In genomic region chrX:7083468-7084396, GRCh38 we compare ENCODE assay signal across 8 cellular contexts.
DNase-seq lines count a peak whose midpoint lies in the region; ATAC-seq, FAIRE-seq and TF ChIP-seq lines count a peak whose summit lies in the region.

No MANE protein-coding gene starts in this region.

- peak overlapping the region; percentile 80 to 98 (median 95) for H3K27ac Mint-ChIP-seq in IgD-negative memory B cell

- H3K27ac ChIP-seq in DOHH2 (ENCODE audit: low read depth, low read length) (peak overlapping the region; percentile 83), coronary artery (no peak overlapping the region), kidney (ENCODE audit: low read depth in 2 of 2, low read length in 2 of 2) (no peak overlapping the region)

- TF ChIP-seq CTCF in DOHH2 (IDR thresholded peaks at IDR 0.05; ENCODE audit: low read depth, low read length, poor library complexity, severe bottlenecking) (no peak), coronary artery (IDR thresholded peaks at IDR 0.05) (no peak), kidney (IDR thresholded peaks at IDR 0.05; ENCODE audit: borderline replicate concordance, extremely low read depth, insufficient read depth) (no peak)

- H3K4me3 Mint-ChIP-seq in IgD-negative memory B cell, result peak overlapping the region; percentile 46 to 92 (median 83)

- peaks cover 4% of the 10 kb centered on the region for H3K36me3 Mint-ChIP-seq in IgD-negative memory B cell

- intact Hi-C loops in kidney (cut with DNase I), result no loop called here

- H3K9me3 ChIP-seq in DOHH2 (ENCODE audit: control insufficient read depth, insufficient read depth, low read length) (no peaks in the 10 kb centered on the region), kidney (ENCODE audit: control insufficient read depth in 1 of 2, low read length in 2 of 2) (no peaks in the 10 kb centered on the region)

- H3K36me3 ChIP-seq in DOHH2 (ENCODE audit: control insufficient read depth, low read length), result peaks cover 23% of the 10 kb centered on the region
- H3K36me3 ChIP-seq in kidney (ENCODE audit: control insufficient read depth in 1 of 2, insufficient read depth in 2 of 2, low read length in 2 of 2), result no peaks in the 10 kb centered on the region

- H3K4me2 ChIP-seq in DOHH2 (ENCODE audit: low read length), result peak overlapping the region; percentile 74

- no peaks in the 10 kb centered on the region for H4K20me1 ChIP-seq in DOHH2 (ENCODE audit: control insufficient read depth, insufficient read depth, low read depth, low read length)

- H3K9me3 Mint-ChIP-seq in IgD-negative memory B cell, result no peaks in the 10 kb centered on the region

- peak; percentile 19 for DNase-seq in activated CD4-positive, alpha-beta T cell treated with anti-CD3 and anti-CD28 coated beads for 1 hour
- DNase-seq in effector CD4-positive, alpha-beta T cell, result peak; percentile 42
- peak; percentile 9 to 29 for DNase-seq in stimulated activated CD4-positive, alpha-beta T cell treated with anti-CD3 and anti-CD28 coated beads, Interleukin-12 subunit alpha, Interleukin-12 subunit beta, amount 100 ng/mL, for 24 hours (ENCODE audit: low read depth in 2 of 2)
- DNase-seq in coronary artery (ENCODE audit: low spot score) (no peak), kidney (no peak)

- H3K27me3 ChIP-seq in DOHH2 (ENCODE audit: control insufficient read depth, low read length), result no peaks in the 10 kb centered on the region

- H3F3A ChIP-seq in DOHH2 (ENCODE audit: control insufficient read depth, insufficient read depth), result peaks cover 14% of the 10 kb centered on the region; the same call in 1 of the 2 replicates

- ATAC-seq in GM21528 (IDR thresholded peaks at IDR 0.05; ENCODE audit: low FRiP score, unreplicated experiment), result peak; percentile 94

- FAIRE-seq in kidney (lab: Jason Lieb, UNC), result no peak

- no peaks in the 10 kb centered on the region for H3K9me2 ChIP-seq in DOHH2 (replicated peaks; ENCODE audit: control insufficient read depth, low read length)

- no peak overlapping the region for H3K9ac ChIP-seq in kidney (ENCODE audit: low read length in 2 of 2)

- no peaks in the 10 kb centered on the region for H3K27me3 Mint-ChIP-seq in IgD-negative memory B cell

- peaks cover 58% of the 10 kb centered on the region for H3K4me1 ChIP-seq in DOHH2 (ENCODE audit: control insufficient read depth, low read length)
- H3K4me1 ChIP-seq in kidney (ENCODE audit: control insufficient read depth in 1 of 2, insufficient read depth in 1 of 2, low read depth in 1 of 2, low read length in 2 of 2), result no peaks in the 10 kb centered on the region

- peaks cover 52% of the 10 kb centered on the region for H3K79me2 ChIP-seq in DOHH2 (ENCODE audit: control insufficient read depth, low read length)

- peak overlapping the region; percentile 51 for H3K4me3 ChIP-seq in DOHH2 (ENCODE audit: low read length)
- no peak overlapping the region for H3K4me3 ChIP-seq in coronary artery
- no peak overlapping the region for H3K4me3 ChIP-seq in kidney (ENCODE audit: low read length in 2 of 2)

- H3K4me1 Mint-ChIP-seq in IgD-negative memory B cell, result peaks cover 26 to 62% (median 49%) of the 10 kb centered on the region in 3 donors

Comparison
In these comparisons a context has a peak if more than half of its experiments do, and no peak if none do; other contexts are left out.
1. DNase-seq: peak in activated CD4-positive, alpha-beta T cell treated with anti-CD3 and anti-CD28 coated beads for 1 hour (single experiment), effector CD4-positive, alpha-beta T cell (single experiment) and stimulated activated CD4-positive, alpha-beta T cell treated with anti-CD3 and anti-CD28 coated beads, Interleukin-12 subunit alpha, Interleukin-12 subunit beta, amount 100 ng/mL, for 24 hours (2 of 2); none in coronary artery (single experiment) and kidney (single experiment).